Comparison of ENCODE assay signal across 23 cellular contexts in genomic region chr4:5424901-5425300, GRCh38.
"Had no signal": no experiment of that assay in that cellular context is flagged by ENCODE, and none has a peak within 500 bp of the region (broad histone marks: within the 10 kb centered on the region; RNA-seq: fewer than 3 reads in every experiment).

No MANE protein-coding gene starts in this region.

- H3K9me3 ChIP-seq: lower lobe of right lung, pancreas, prostate gland, testis, thyroid gland, transverse colon, vagina had no signal

- DNase-seq: hippocampal formation; kidney; left colon; left lung; lower lobe of right lung; mesendoderm; naive B cell; natural killer cell; nephron progenitor cell; pancreas; retina; right cardiac atrium; stimulated activated CD4-positive, alpha-beta T cell treated with anti-CD3 and anti-CD28 coated beads, Interleukin-4, amount 100 ng/mL, for 24 hours; stimulated activated naive CD8-positive, alpha-beta T cell treated with anti-CD3 and anti-CD28 coated beads, Interleukin-15, Interleukin-2, amounts not matched to agents 100 U/mL and 50 U/mL, for 24 hours; stomach; testis; thyroid gland; transverse colon had no signal

- H3K4me1 ChIP-seq: left lung, lower lobe of right lung, neural progenitor cell, pancreas, prostate gland, stomach, testis, thyroid gland, transverse colon, vagina had no signal

- H3K36me3 ChIP-seq: left lung, lower lobe of right lung, neural progenitor cell, pancreas, prostate gland, stomach, thyroid gland, transverse colon, vagina had no signal

- H3K27ac ChIP-seq: left lung, lower lobe of right lung, neural progenitor cell, pancreas, prostate gland, skin epidermis, stomach, testis, thyroid gland, transverse colon, vagina had no signal

- H3K4me2 ChIP-seq: neural progenitor cell had no signal

- H2AFZ ChIP-seq: neural progenitor cell had no signal

- H3K9ac ChIP-seq: neural progenitor cell had no signal

- ATAC-seq: left colon; left lung; natural killer cell; pancreas; right cardiac atrium; sciatic nerve; stimulated activated naive CD8-positive, alpha-beta T cell treated with anti-CD3 and anti-CD28 coated beads, Interleukin-15, Interleukin-2, amounts not matched to agents 100 U/mL and 50 U/mL, for 24 hours had no signal

- H3K27me3 ChIP-seq: left lung, neural progenitor cell, pancreas, stomach, testis, thyroid gland, transverse colon, vagina had no signal

- H3K4me3 ChIP-seq: left lung, lower lobe of right lung, neural progenitor cell, pancreas, prostate gland, skin epidermis, stomach, testis, thyroid gland, transverse colon, vagina had no signal
